ENCODE assay signal across 27 cellular contexts in the genomic region with DNA sequence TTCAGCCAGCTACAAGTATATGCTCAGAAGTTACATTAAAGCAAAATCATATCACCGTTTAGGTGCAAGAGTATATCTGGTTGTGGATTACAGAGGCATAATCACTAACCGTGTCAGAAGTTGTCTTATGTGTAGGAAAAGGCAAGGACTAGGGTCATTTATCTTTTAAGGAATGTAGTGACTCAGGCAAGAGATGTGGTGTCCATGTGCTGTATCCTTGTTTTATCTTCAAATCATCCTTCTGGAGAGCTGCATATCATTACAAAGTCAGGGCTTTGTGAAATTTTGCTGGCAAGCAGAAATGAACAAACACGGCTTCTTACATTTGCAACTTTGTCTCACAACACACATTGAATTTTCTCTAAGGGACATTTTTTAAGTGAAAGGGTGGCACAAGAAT.
"Had no signal": no experiment of that assay in that cellular context is flagged by ENCODE, and none has a peak within 500 bp of the region (broad histone marks: within the 10 kb centered on the region; RNA-seq: fewer than 3 reads in every experiment).

No MANE protein-coding gene starts in this region.

- H3K27me3 ChIP-seq: Peyer's patch, SJSA1 had no signal

- ATAC-seq: activated T-helper 17 cell treated with anti-CD3 and anti-CD28 coated beads, Interleukin-2, amount 50 U/mL, for 72 hours; SK-N-SH treated with all-trans-retinoic acid at 6 μM for 48 hours had no signal

- H3K4me3 ChIP-seq: Peyer's patch, SJSA1 had no signal

- H3K27ac ChIP-seq: Peyer's patch, SJSA1, VCaP had no signal

- DNase-seq: activated CD4-positive, alpha-beta memory T cell treated with anti-CD3 and anti-CD28 coated beads, Interleukin-2, amount 10 ng/mL, durations not matched to agents 7 days and 5 days; activated CD4-positive, alpha-beta T cell treated with anti-CD3 and anti-CD28 coated beads, Interleukin-2, amount 50 U/mL, for 1 hour; activated CD4-positive, CD25-positive, alpha-beta regulatory T cell; activated gamma-delta T cell treated with Interleukin-2 at 50 U/mL for 16 hours; activated naive CD4-positive, alpha-beta T cell treated with anti-CD3 and anti-CD28 coated beads, Interleukin-2, amount 10 ng/mL, durations not matched to agents 7 days and 5 days; activated naive CD8-positive, alpha-beta T cell treated with anti-CD3 and anti-CD28 coated beads for 36 hours; activated T-cell treated with anti-CD3 and anti-CD28 coated beads for 4 hours; activated T-cell treated with anti-CD3 and anti-CD28 coated beads, Interleukin-2, amount 50 U/mL, for 48 hours; anterior cingulate cortex; central memory CD4-positive, alpha-beta T cell; Karpas-422; NCI-H1105 treated with DMSO at 0.1 percent for 48 hours; NCI-H1436 treated with DMSO at 0.1 percent for 48 hours; NCI-H187 treated with DMSO at 0.1 percent for 48 hours; NCI-H2081 treated with DMSO at 0.1 percent for 48 hours; NCI-H2171; NCI-H2227 treated with DMSO at 0.1 percent for 48 hours; NCI-H526 treated with DMSO at 0.1 percent for 48 hours; NCI-H82; NK-92 treated with Interleukin-12 subunit alpha and Interleukin-12 subunit beta, amount 100 ng/mL, for 24 hours; Peyer's patch; SHP77; SW 1271 had no signal

- H3K36me3 ChIP-seq: Peyer's patch, SJSA1 had no signal

- H3K4me1 ChIP-seq: Peyer's patch, SJSA1 had no signal

- H3K9me3 ChIP-seq: Peyer's patch, SJSA1 had no signal
